ENCODE assay signal across 1 cellular context in the genomic region with DNA sequence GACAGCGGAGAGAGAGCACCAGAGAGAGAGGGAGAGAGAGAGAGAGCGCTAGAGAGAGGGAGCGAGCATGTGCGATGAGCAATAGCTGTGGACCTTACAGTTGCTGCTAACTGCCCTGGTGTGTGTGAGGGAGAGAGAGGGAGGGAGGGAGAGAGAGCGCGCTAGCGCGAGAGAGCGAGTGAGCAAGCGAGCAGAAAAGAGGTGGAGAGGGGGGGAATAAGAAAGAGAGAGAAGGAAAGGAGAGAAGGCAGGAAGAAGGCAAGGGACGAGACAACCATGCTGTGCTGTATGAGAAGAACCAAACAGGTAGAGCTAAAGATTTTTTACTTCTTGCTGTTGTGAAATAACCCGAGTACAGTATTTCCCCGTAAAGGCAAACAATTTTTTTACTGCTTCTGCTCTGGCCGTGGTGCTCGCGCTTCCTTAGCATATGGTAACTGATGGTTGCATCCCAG.
TF ChIP-seq lines count a peak whose summit lies in the region.

A gene with protein sequence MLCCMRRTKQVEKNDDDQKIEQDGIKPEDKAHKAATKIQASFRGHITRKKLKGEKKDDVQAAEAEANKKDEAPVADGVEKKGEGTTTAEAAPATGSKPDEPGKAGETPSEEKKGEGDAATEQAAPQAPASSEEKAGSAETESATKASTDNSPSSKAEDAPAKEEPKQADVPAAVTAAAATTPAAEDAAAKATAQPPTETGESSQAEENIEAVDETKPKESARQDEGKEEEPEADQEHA (plus strand): TSS at position 97 of the 455 bp plus-strand sequence. CDS start 180 bp downstream, at position 277.

TF ChIP-seq in endothelial cell of umbilical vein, 7 proteins besides CTCF, POLR2A, EP300 and RAD21:
- no peak for TF ChIP-seq POLR2AphosphoS5 (IDR thresholded peaks at IDR 0.05; ENCODE audit: insufficient read depth, low read depth, low read length)
- TF ChIP-seq MYC (IDR thresholded peaks at IDR 0.05; ENCODE audit: low read depth, low read length): no peak
- TF ChIP-seq FOS (IDR thresholded peaks at IDR 0.05; ENCODE audit: borderline replicate concordance, insufficient read depth, low read length): no peak
- TF ChIP-seq JUN (IDR thresholded peaks at IDR 0.05; ENCODE audit: borderline replicate concordance, insufficient read depth, insufficient read length, low read depth): no peak
- TF ChIP-seq GATA2 (IDR thresholded peaks at IDR 0.05; ENCODE audit: insufficient read depth, insufficient read length, low read depth, low read length): no peak
- TF ChIP-seq EZH2 (IDR thresholded peaks at IDR 0.05; ENCODE audit: borderline replicate concordance, low read depth, low read length, severe bottlenecking): no peak
- TF ChIP-seq, protein P1, sequence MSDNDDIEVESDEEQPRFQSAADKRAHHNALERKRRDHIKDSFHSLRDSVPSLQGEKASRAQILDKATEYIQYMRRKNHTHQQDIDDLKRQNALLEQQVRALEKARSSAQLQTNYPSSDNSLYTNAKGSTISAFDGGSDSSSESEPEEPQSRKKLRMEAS (IDR thresholded peaks at IDR 0.05; ENCODE audit: insufficient read depth, insufficient read length): no peak
